Comparison of ENCODE assay signal across 8 cellular contexts in genomic region chr6:46129634-46130505, GRCh38. TPM values are rescaled to one million over a fixed set of nuclear protein-coding genes. Genes with fewer than 3 reads are reported as not detected.
DNase-seq lines count a peak whose midpoint lies in the region; ATAC-seq and TF ChIP-seq lines count a peak whose summit lies in the region.

ENPP4 (plus strand) TSS chr6:46129989; CDS start chr6:46139584, 9,595 bp downstream.

- DNase-seq in AG20443 (ENCODE audit: low spot score) (peak; percentile 98), NCI-H526 (lab: John Stamatoyannopoulos, UW) (peak; percentile 96), lung (ENCODE audit: low spot score) (peak; percentile 88)
- DNase-seq in activated CD8-positive, alpha-beta T cell treated with anti-CD3 and anti-CD28 coated beads for 36 hours: peak; percentile 88
- DNase-seq in effector CD4-positive, alpha-beta T cell: peak; percentile 78
- peak; percentile 78 to 85 (median 83) for DNase-seq in stimulated activated CD4-positive, alpha-beta T cell treated with anti-CD3 and anti-CD28 coated beads, TNF-alpha, amount 100 ng/mL, for 24 hours (ENCODE audit: low read depth in 3 of 3)

- H3K9me3 ChIP-seq in lung (ENCODE audit: control insufficient read depth in 2 of 2, insufficient read depth in 1 of 2, low read length in 1 of 2): no peaks in the 10 kb centered on the region

- intact Hi-C loops in activated CD8-positive, alpha-beta T cell treated with anti-CD3 and anti-CD28 coated beads for 36 hours (cut with micrococcal nuclease): loop anchor here (2.0 kb wide), 1 partner anchor 41 kb away; the partner anchor contains the start of gene ENPP5

- no peaks in the 10 kb centered on the region for H3K9me3 Mint-ChIP-seq in activated CD8-positive, alpha-beta T cell treated with anti-CD3 and anti-CD28 coated beads for 36 hours

- POLR2A ChIA-PET in activated CD8-positive, alpha-beta T cell treated with anti-CD3 and anti-CD28 coated beads for 36 hours (lab: Charles Lee): interaction anchor here (0.7 to 1.4 kb wide), 2 partner anchors 13 to 1711 kb away, joined by 3 to 5 read pairs; no protein-coding TSS in a partner anchor

- peak within 1 kb of the TSS; percentile 92 for H3K27ac Mint-ChIP-seq in activated CD8-positive, alpha-beta T cell treated with anti-CD3 and anti-CD28 coated beads for 36 hours

- H3K4me1 ChIP-seq in lung (ENCODE audit: control insufficient read depth in 2 of 2, insufficient read depth in 2 of 2, low read length in 2 of 2): peaks cover 2 to 9% of the 10 kb centered on the region in 2 donors

- peaks cover 35% of the 10 kb centered on the region for H3K4me1 Mint-ChIP-seq in activated CD8-positive, alpha-beta T cell treated with anti-CD3 and anti-CD28 coated beads for 36 hours (ENCODE audit: low read depth)

- ATAC-seq in GM19043 (IDR thresholded peaks at IDR 0.05; ENCODE audit: low read depth, unreplicated experiment) (peak; percentile 94), HG03432 (IDR thresholded peaks at IDR 0.05; ENCODE audit: unreplicated experiment) (peak; percentile 97), lung (ENCODE audit: insufficient read depth, low FRiP score) (peak; percentile 100)
- ATAC-seq in activated CD8-positive, alpha-beta T cell treated with anti-CD3 and anti-CD28 coated beads for 36 hours: peak; percentile 100

- H3K27me3 ChIP-seq in lung (ENCODE audit: control insufficient read depth, insufficient read depth): no peaks in the 10 kb centered on the region

- no peaks in the 10 kb centered on the region for H3K36me3 ChIP-seq in lung (ENCODE audit: control insufficient read depth in 2 of 2, insufficient read depth in 2 of 2, low read length in 2 of 2)

- no peak for TF ChIP-seq CTCF in activated CD8-positive, alpha-beta T cell treated with anti-CD3 and anti-CD28 coated beads for 36 hours (IDR thresholded peaks at IDR 0.05)
- no peak for TF ChIP-seq CTCF in lung (IDR thresholded peaks at IDR 0.05; ENCODE audit: control extremely low read depth, extremely low read depth)

- H3K27ac ChIP-seq in lung (ENCODE audit: low read depth in 1 of 2, low read length in 1 of 2): peak within 1 kb of the TSS; percentile 83 to 94

- WGBS in lung, 2 donors: 1% methylated on average over 56 to 61 of the region's 61 CpGs

- no peaks in the 10 kb centered on the region for H3K27me3 Mint-ChIP-seq in activated CD8-positive, alpha-beta T cell treated with anti-CD3 and anti-CD28 coated beads for 36 hours

- peak within 1 kb of the TSS; percentile 92 for H3K4me3 Mint-ChIP-seq in activated CD8-positive, alpha-beta T cell treated with anti-CD3 and anti-CD28 coated beads for 36 hours

- CTCF ChIA-PET in activated CD8-positive, alpha-beta T cell treated with anti-CD3 and anti-CD28 coated beads for 36 hours (lab: Charles Lee): interaction anchor here (1.0 to 2.0 kb wide), 9 partner anchors 9 to 199 kb away, joined by 3 to 15 read pairs (median 4); no protein-coding TSS in a partner anchor

- H3K36me3 Mint-ChIP-seq in activated CD8-positive, alpha-beta T cell treated with anti-CD3 and anti-CD28 coated beads for 36 hours (ENCODE audit: low read depth): no peaks in the 10 kb centered on the region

- H3K4me3 ChIP-seq in lung: peak within 1 kb of the TSS; percentile 88

RNA-seq across cellular contexts. Expression of gene ENPP4, which starts in this region (rescaled TPM):
- total RNA-seq in activated CD8-positive, alpha-beta T cell treated with anti-CD3 and anti-CD28 coated beads for 36 hours: 1 to 10 TPM; 6.6 to 7.3 TPM
- 10 to 100 TPM; 28.9 to 30.5 TPM for total RNA-seq in lung
- 10 to 100 TPM in 1 of 2 donors, 1 to 10 TPM in 1; 6.8 to 16.6 TPM for polyA plus RNA-seq in lung

Comparison
In these comparisons a context has a peak if more than half of its experiments do, and no peak if none do; other contexts are left out.
1. Peak in every context shown above with its lines: DNase-seq, ATAC-seq, H3K4me3 ChIP-seq and H3K27ac ChIP-seq.